Comparison of ENCODE assay signal across 11 cellular contexts in the genomic region with DNA sequence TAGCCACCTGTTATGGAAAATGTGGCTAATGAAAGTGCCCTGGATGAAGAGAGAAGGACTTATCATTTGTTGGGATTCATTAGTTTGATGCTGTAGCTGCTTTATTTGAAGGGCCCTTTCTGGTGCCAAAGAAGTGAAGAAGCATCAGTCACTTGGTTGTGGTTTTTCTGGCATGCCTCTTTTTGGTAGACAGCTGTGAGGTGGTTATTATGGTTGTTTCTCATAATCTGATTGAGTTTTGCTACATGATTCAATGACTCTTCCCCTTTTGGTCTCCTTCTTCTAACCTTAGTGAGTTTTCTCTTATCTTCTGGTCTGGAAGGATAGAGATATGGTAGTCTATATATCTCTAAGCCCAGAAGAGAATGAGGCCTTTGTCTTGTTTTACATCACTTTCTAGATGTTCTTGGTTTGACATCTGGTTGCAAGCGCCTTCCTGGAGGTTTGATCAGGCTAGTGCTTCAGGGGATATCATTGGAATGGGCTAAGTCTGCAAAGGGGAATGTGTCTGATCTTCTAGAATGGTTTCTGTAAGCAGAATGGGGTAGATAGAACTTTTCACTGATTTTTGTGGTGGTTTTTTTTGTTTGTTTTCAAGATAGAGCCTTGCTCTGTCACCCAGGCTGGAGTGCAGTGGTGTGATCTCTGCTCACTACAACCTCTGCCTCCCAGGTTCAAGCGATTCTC. TPM values are rescaled to one million over a fixed set of nuclear protein-coding genes. Genes with fewer than 3 reads are reported as not detected.
DNase-seq lines count a peak whose midpoint lies in the region; ATAC-seq, FAIRE-seq and TF ChIP-seq lines count a peak whose summit lies in the region.
"Had no signal": no experiment of that assay in that cellular context is flagged by ENCODE, and none has a peak within 500 bp of the region (broad histone marks: within the 10 kb centered on the region; RNA-seq: fewer than 3 reads in every experiment).

No MANE protein-coding gene starts in this region.

- ATAC-seq in GM18868 (IDR thresholded peaks at IDR 0.05; ENCODE audit: unreplicated experiment) (no peak), GM21390 (IDR thresholded peaks at IDR 0.05; ENCODE audit: unreplicated experiment) (no peak)

- H3K36me3 Mint-ChIP-seq in T-helper 1 cell treated with Interleukin-12 subunit alpha and Interleukin-12 subunit beta and Interleukin-4 antibody, amounts not matched to agents 30 μg/mL and 1 μg/mL, for 36 hours (ENCODE audit: low read depth): peaks cover 19% of the 10 kb centered on the region

- FAIRE-seq in GM12891 (lab: Jason Lieb, UNC): no peak
- FAIRE-seq: keratinocyte had no signal

- no peak for DNase-seq in GM12891 (ENCODE audit: insufficient read length, low spot score)
- DNase-seq in foreskin melanocyte: peak; percentile 64
- DNase-seq in NCI-H446 treated with DMSO at 0.1 percent for 48 hours (lab: John Stamatoyannopoulos, UW): no peak
- no peak for DNase-seq in kidney glomerular epithelial cell (lab: John Stamatoyannopoulos, UW)
- DNase-seq: adrenal gland, GOT3 had no signal

- peak overlapping the region; percentile 100 for H3K27ac ChIP-seq in 22Rv1

- TF ChIP-seq CTCF in 22Rv1 (IDR thresholded peaks at IDR 0.05): no peak

- peaks cover 73% of the 10 kb centered on the region for H3K4me1 Mint-ChIP-seq in T-helper 1 cell treated with Interleukin-12 subunit alpha and Interleukin-12 subunit beta and Interleukin-4 antibody, amounts not matched to agents 30 μg/mL and 1 μg/mL, for 36 hours (ENCODE audit: low read depth)

- H3K4me3 Mint-ChIP-seq in T-helper 1 cell treated with Interleukin-12 subunit alpha and Interleukin-12 subunit beta and Interleukin-4 antibody, amounts not matched to agents 30 μg/mL and 1 μg/mL, for 36 hours: peak overlapping the region; percentile 41

- H3K27me3 Mint-ChIP-seq in T-helper 1 cell treated with Interleukin-12 subunit alpha and Interleukin-12 subunit beta and Interleukin-4 antibody, amounts not matched to agents 30 μg/mL and 1 μg/mL, for 36 hours (ENCODE audit: low read depth): no peaks in the 10 kb centered on the region

- no peak for TF ChIP-seq POLR2A in GM12891 (IDR thresholded peaks at IDR 0.05; ENCODE audit: low read depth, low read length)

- H3K9me3 Mint-ChIP-seq in T-helper 1 cell treated with Interleukin-12 subunit alpha and Interleukin-12 subunit beta and Interleukin-4 antibody, amounts not matched to agents 30 μg/mL and 1 μg/mL, for 36 hours: no peaks in the 10 kb centered on the region

- H3K27ac Mint-ChIP-seq in T-helper 1 cell treated with Interleukin-12 subunit alpha and Interleukin-12 subunit beta and Interleukin-4 antibody, amounts not matched to agents 30 μg/mL and 1 μg/mL, for 36 hours: peak overlapping the region; percentile 57

TF ChIP-seq in GM12891, 5 proteins besides CTCF, POLR2A, EP300 and RAD21:
- TF ChIP-seq SPI1 (IDR thresholded peaks at IDR 0.05; ENCODE audit: low read depth, low read length) (peak; percentile 32), POLR2AphosphoS5 (IDR thresholded peaks at IDR 0.05; ENCODE audit: low read depth, low read length) (no peak)

RNA-seq across cellular contexts. Expression of a gene that starts 26.0 kb away (rescaled TPM):
- polyA plus RNA-seq in GM12891 (2012; ENCODE audit: low read depth, missing spikeins): 35.0 TPM
